ENCODE assay signal across 8 cellular contexts in genomic region chr14:20461230-20462141, GRCh38. TPM values are rescaled to one million over a fixed set of nuclear protein-coding genes. Genes with fewer than 3 reads are reported as not detected.
A peak's percentile ranks its signal among the peaks of the same experiment; 100 is the strongest.
DNase-seq lines count a peak whose midpoint lies in the region; ATAC-seq and TF ChIP-seq lines count a peak whose summit lies in the region.

PIP4P1 (minus strand) TSS chr14:20461434; CDS start chr14:20461325, 109 bp downstream.

- POLR2A ChIA-PET in PC-9 (lab: Charles Lee; ENCODE audit: unreplicated experiment) = interaction anchor here (0.5 to 1.4 kb wide), 13 partner anchors 9 to 975 kb away, joined by 3 to 31 read pairs (median 5); partner anchors contain the start of genes CCNB1IP1, PARP2 and TEP1

- H3F3A ChIP-seq in PC-9 (ENCODE audit: insufficient read depth, low read depth) = no peaks in the 10 kb centered on the region

- H3K4me1 ChIP-seq in PC-9 (replicated peaks; ENCODE audit: insufficient read depth) (peaks cover 14% of the 10 kb centered on the region), mucosa of descending colon (ENCODE audit: low read depth) (peaks cover 16% of the 10 kb centered on the region)

- peaks cover 34% of the 10 kb centered on the region for H3K79me2 ChIP-seq in PC-9 (ENCODE audit: low read depth)

- peak; percentile 91 for ATAC-seq in GM21619 (IDR thresholded peaks at IDR 0.05; ENCODE audit: unreplicated experiment)
- ATAC-seq in mucosa of descending colon = peak; percentile 94

- DNase-seq in DMS153 (lab: John Stamatoyannopoulos, UW) (peak; percentile 100), PC-9 (peak; percentile 92 to 99), epithelial cell of prostate (ENCODE audit: low read depth, low spot score) (peak; percentile 100), mucosa of descending colon (peak; percentile 98 to 100 (median 99))
- peak; percentile 100 for DNase-seq in Jurkat, Clone E6-1 (ENCODE audit: low read depth, low spot score)
- DNase-seq in activated T-cell treated with anti-CD3 and anti-CD28 coated beads, Interleukin-2, amount 50 U/mL, for 1 hour = peak; percentile 95
- peak; percentile 98 for DNase-seq in stimulated activated CD8-positive, alpha-beta memory T cell treated with anti-CD3 and anti-CD28 coated beads, Interleukin-4, amount 100 ng/mL, for 24 hours (ENCODE audit: low read depth)

- no peaks in the 10 kb centered on the region for H3K9me3 ChIP-seq in PC-9 (ENCODE audit: insufficient read depth, low read depth)
- H3K9me3 ChIP-seq in mucosa of descending colon = no peaks in the 10 kb centered on the region

- intact Hi-C loops in PC-9 (cut with micrococcal nuclease; ENCODE audit: unreplicated experiment) = loop anchor here (1.0 to 10.0 kb wide), 2 partner anchors 8 to 117 kb away; partner anchors contain the start of genes PARP2 and PNP
- intact Hi-C loops in mucosa of descending colon (cut with DNase I, micrococcal nuclease) = loop anchor here in 1 of 2 donors (5.0 kb wide), 1 partner anchor 44 kb away; no protein-coding TSS in a partner anchor

- H4K20me1 ChIP-seq in PC-9 (ENCODE audit: insufficient read depth) = no peaks in the 10 kb centered on the region

- H3K27me3 ChIP-seq in PC-9 (ENCODE audit: insufficient read depth, low read depth) = no peaks in the 10 kb centered on the region

- H3K9me2 ChIP-seq in PC-9 (ENCODE audit: insufficient read depth) = no peaks in the 10 kb centered on the region

- H3K36me3 ChIP-seq in PC-9 (ENCODE audit: low read depth) (0 out of 2 replicates have a peak, but pooled peaks cover 5% of the 10 kb centered on the region), mucosa of descending colon (ENCODE audit: low read depth) (peaks cover 13% of the 10 kb centered on the region)

- H3K4me3 ChIP-seq in Jurkat, Clone E6-1 (ENCODE audit: low read length) = peak within 1 kb of the TSS; percentile 90
- peak within 1 kb of the TSS; percentile 74 for H3K4me3 ChIP-seq in PC-9
- peak within 1 kb of the TSS; percentile 79 for H3K4me3 ChIP-seq in mucosa of descending colon

- H3K4me2 ChIP-seq in PC-9 = peak within 1 kb of the TSS; percentile 86

- TF ChIP-seq CTCF in PC-9 (conservative IDR thresholded peaks at IDR 0.05) = no peak
- TF ChIP-seq CTCF in mucosa of descending colon (IDR thresholded peaks at IDR 0.05) = no peak

- CTCF ChIA-PET in PC-9 (lab: Charles Lee) = interaction anchor here (1.0 kb wide), 1 partner anchor 147 kb away, joined by 3 read pairs; no protein-coding TSS in a partner anchor

- H2AFZ ChIP-seq in PC-9 = peak within 1 kb of the TSS; percentile 80

- H3K27ac ChIP-seq in PC-9 (peak within 1 kb of the TSS; percentile 64), epithelial cell of prostate (peak within 1 kb of the TSS; percentile 87)

- no TSS peak for BruUV-seq in PC-9 (replicated peaks; lab: Mats Ljungman, UMichigan)

RNA-seq across cellular contexts. Expression of gene PIP4P1, which starts in this region (rescaled TPM):
- polyA plus RNA-seq in Jurkat, Clone E6-1 (2012; ENCODE audit: insufficient read depth, insufficient read length) = 39.4 TPM
- total RNA-seq in PC-9 (2021) (20.1 and 22.2 TPM in 2 replicates), mucosa of descending colon (10 to 100 TPM; 40.6 to 48.4 (median 45.5) TPM)

Comparison
In these comparisons a context has a peak if more than half of its experiments do, and no peak if none do; other contexts are left out.
1. Peak in every context shown above with its lines: DNase-seq, ATAC-seq, H3K4me3 ChIP-seq and H3K27ac ChIP-seq.